In the genomic region with DNA sequence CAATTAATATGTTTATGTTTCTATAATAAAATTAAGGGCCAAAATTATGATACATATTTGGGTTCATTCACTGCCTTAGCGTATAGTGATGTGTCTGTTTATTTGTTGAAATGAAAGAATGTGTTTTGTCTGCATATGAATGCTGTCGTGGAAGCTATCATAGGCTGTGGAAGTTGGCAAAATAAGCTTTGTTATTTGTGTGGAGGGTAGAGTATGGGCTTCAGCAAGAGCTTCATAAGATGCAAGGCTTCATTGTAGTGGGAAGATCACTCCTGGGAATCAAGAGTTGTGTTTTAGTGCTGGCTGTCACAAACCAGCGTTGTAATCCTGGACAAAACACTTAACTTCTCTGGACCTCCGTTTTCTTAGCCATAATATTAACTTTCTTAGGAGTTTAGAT, we compare ENCODE assay signal across 8 cellular contexts. TPM values are rescaled to one million over a fixed set of nuclear protein-coding genes. Genes with fewer than 3 reads are reported as not detected.
DNase-seq lines count a peak whose midpoint lies in the region; ATAC-seq and TF ChIP-seq lines count a peak whose summit lies in the region.

No MANE protein-coding gene starts in this region.

- no peaks in the 10 kb centered on the region for H3K36me3 ChIP-seq in heart right ventricle
- no peaks in the 10 kb centered on the region for H3K36me3 ChIP-seq in vagina

- intact Hi-C loops in heart right ventricle (cut with DNase I), result loop anchor here in 7 of 10 donors (5.0 kb wide), 5 partner anchors 47 to 153 kb away; a partner anchor contains a TSS
- intact Hi-C loops in left ventricle myocardium superior (cut with micrococcal nuclease), result no loop called here
- intact Hi-C loops in vagina (cut with DNase I), result loop anchor here (5.0 kb wide), 1 partner anchor 52 kb away; a partner anchor contains a TSS

- H3K9me3 ChIP-seq in heart right ventricle, result peaks cover 0 to 4% (median 0%) of the 10 kb centered on the region in 11 donors
- H3K9me3 ChIP-seq in vagina, result no peaks in the 10 kb centered on the region

- in situ Hi-C loops in astrocyte of the spinal cord (cut with HindIII; ENCODE audit: low sequenced_read_pairs), result no loop called here

- TF ChIP-seq POLR2A in vagina (IDR thresholded peaks at IDR 0.05), result no peak

- H3K4me1 ChIP-seq in heart right ventricle (peaks cover 0 to 63% (median 42%) of the 10 kb centered on the region in 9 donors), vagina (peaks cover 51% of the 10 kb centered on the region)

- peak overlapping the region in 8 of 10 donors; percentile 31 to 97 (median 77) for H3K27ac ChIP-seq in heart right ventricle
- peak overlapping the region; percentile 97 for H3K27ac ChIP-seq in vagina

- no peak for ATAC-seq in heart right ventricle
- ATAC-seq in left ventricle myocardium superior, result no peak
- ATAC-seq in HG02623 (IDR thresholded peaks at IDR 0.05; ENCODE audit: unreplicated experiment), result no peak
- ATAC-seq in HG03196 (IDR thresholded peaks at IDR 0.05; ENCODE audit: unreplicated experiment), result no peak
- no peak for ATAC-seq in HG03108 (IDR thresholded peaks at IDR 0.05; ENCODE audit: unreplicated experiment)

- DNase-seq in heart right ventricle, result no peak
- DNase-seq in left ventricle myocardium superior, result no peak
- no peak for DNase-seq in astrocyte of the spinal cord (ENCODE audit: low read depth, low spot score)
- peak; percentile 23 for DNase-seq in medulla oblongata (ENCODE audit: extremely low spot score)
- no peak for DNase-seq in vagina (ENCODE audit: extremely low spot score in 2 of 2)

- WGBS in heart right ventricle, 2 donors, result 7 to 8% methylated on average over 4 of the region's 4 CpGs

- no peak for TF ChIP-seq CTCF in heart right ventricle (IDR thresholded peaks at IDR 0.05)
- TF ChIP-seq CTCF in astrocyte of the spinal cord (IDR thresholded peaks at IDR 0.05; ENCODE audit: low read depth, low read length), result no peak
- no peak for TF ChIP-seq CTCF in vagina (IDR thresholded peaks at IDR 0.05)

- no peaks in the 10 kb centered on the region for H3K27me3 ChIP-seq in heart right ventricle
- H3K27me3 ChIP-seq in vagina, result no peaks in the 10 kb centered on the region

- H3K4me3 ChIP-seq in heart right ventricle (peak overlapping the region; percentile 69 to 95 (median 86)), astrocyte of the spinal cord (ENCODE audit: low read depth, low read length) (peak overlapping the region; percentile 95), vagina (peak overlapping the region; percentile 88 to 96)

RNA-seq across cellular contexts. Expression of a gene that starts 2.5 kb away (rescaled TPM):
- total RNA-seq in heart right ventricle (10 to 100 TPM; 30.4 to 63.6 (median 44.2) TPM), left ventricle myocardium superior (31.0 TPM), vagina (50.1 TPM)
- polyA plus RNA-seq in heart right ventricle, result 10 to 100 TPM; 11.3 to 14.8 TPM

RNA-seq across cellular contexts. Expression of a gene that starts 51.5 kb away (rescaled TPM):
- total RNA-seq in heart right ventricle, result 10 to 100 TPM; 24.7 to 38.7 (median 31.4) TPM
- 10 to 100 TPM; 16.5 to 38.0 TPM for polyA plus RNA-seq in heart right ventricle
- total RNA-seq in left ventricle myocardium superior, result 33.2 TPM
- total RNA-seq in vagina, result 22.3 TPM
